14 cellular contexts compared by ENCODE assay signal in the genomic region with DNA sequence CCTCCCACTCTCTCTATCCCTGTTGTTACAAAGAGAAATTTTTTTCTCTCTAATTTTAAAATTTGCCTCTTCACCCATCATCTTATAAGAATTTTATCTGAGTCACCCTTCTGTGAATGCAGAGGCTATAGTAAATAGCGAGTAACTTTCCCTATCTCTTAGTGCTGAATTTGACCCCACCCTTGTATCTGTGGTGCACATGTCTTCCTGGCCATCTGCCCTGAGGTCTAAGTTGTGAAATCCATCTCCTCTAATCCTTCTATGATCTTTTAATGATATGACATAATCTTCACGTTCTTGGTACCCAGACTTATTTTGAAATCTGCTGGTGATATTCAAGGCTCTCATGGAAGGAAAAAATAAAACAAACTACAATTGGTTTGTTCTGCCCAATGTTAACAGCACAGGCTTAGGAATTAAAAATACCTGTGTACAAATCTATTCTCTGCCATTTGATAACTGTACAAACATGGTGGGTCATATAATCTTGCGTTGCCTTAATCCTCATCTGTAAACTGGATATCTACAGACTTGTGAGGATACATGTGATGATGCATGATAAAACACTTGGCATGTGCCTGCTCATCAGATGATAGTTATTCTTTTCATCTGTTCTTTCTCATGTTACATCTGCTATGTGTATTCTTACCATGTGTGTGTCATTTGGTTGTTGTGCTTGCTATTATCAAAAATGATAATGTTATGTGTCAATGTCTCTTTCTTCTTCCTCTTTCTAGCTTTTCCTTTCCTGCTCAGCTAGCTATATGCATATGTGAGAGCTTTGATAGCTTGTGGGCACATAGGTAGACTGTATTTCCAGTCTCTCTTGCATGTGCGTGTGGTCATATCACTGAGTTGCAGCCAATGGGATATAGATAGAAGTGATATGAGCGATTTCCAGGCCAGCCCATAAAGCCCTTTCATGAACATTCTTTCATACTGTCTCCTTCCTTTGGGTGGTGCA. TPM values are rescaled to one million over a fixed set of nuclear protein-coding genes. Genes with fewer than 3 reads are reported as not detected.
A peak's percentile ranks its signal among the peaks of the same experiment; 100 is the strongest.
DNase-seq lines count a peak whose midpoint lies in the region; ATAC-seq, FAIRE-seq and TF ChIP-seq lines count a peak whose summit lies in the region.
"Had no signal": no experiment of that assay in that cellular context is flagged by ENCODE, and none has a peak within 500 bp of the region (broad histone marks: within the 10 kb centered on the region; RNA-seq: fewer than 3 reads in every experiment).

No MANE protein-coding gene starts in this region.

- no peak overlapping the region for H4K91ac ChIP-seq in H9 (ENCODE audit: insufficient read length, low read depth, low read length)

- WGBS in liver, result 69% methylated on average over 5 of the region's 5 CpGs
- 44% methylated on average over 5 of the region's 5 CpGs for WGBS in right lobe of liver (ENCODE audit: insufficient coverage, low coverage, low lambda C conversion rate, missing lambda C conversion rate)
- no CpG with 5 or more reads among the region's 5 CpGs for WGBS in H9 (ENCODE audit: extremely low coverage, insufficient read length, low lambda C conversion rate)

- H3T11ph ChIP-seq in H9 (ENCODE audit: low read length), result no peak overlapping the region

- H3K9ac ChIP-seq in liver (ENCODE audit: low read depth in 1 of 2, low read length in 2 of 2) (no peak overlapping the region), fibroblast of lung (ENCODE audit: insufficient read depth, low read length) (no peak overlapping the region), H9 (ENCODE audit: extremely low read depth, insufficient read length, low read length) (no peak overlapping the region)

- H3K79me1 ChIP-seq in H9 (ENCODE audit: insufficient read depth, low read depth, low read length, poor library complexity, severe bottlenecking), result no peaks in the 10 kb centered on the region

- H4K5ac ChIP-seq in H9 (ENCODE audit: insufficient read length, low read depth, low read length), result no peak overlapping the region

- H3K4me2 ChIP-seq in fibroblast of lung (ENCODE audit: extremely low read depth, insufficient read depth, low read length) (peak overlapping the region; percentile 25), H9 (ENCODE audit: insufficient read depth, insufficient read length, low read length) (no peak overlapping the region)

- H2BK20ac ChIP-seq in H9 (ENCODE audit: low read depth, low read length, poor library complexity, severe bottlenecking), result no peak overlapping the region

- no peak overlapping the region for H3K4me3 ChIP-seq in liver (ENCODE audit: low read depth in 1 of 3, low read length in 3 of 3)
- H3K4me3 ChIP-seq in right lobe of liver, result no peak overlapping the region
- no peak overlapping the region for H3K4me3 ChIP-seq in fibroblast of lung (replicated peaks in 1 of 4; ENCODE audit: control extremely low read depth in 1 of 4, insufficient read depth in 1 of 4, low read depth in 3 of 4, low read length in 4 of 4)
- H3K4me3 ChIP-seq: transverse colon had no signal

- H3K18ac ChIP-seq in H9 (ENCODE audit: insufficient read length, low read depth, low read length), result no peak overlapping the region

- H3K23ac ChIP-seq in H9 (ENCODE audit: insufficient read length, low read depth, low read length), result no peak overlapping the region

- no peaks in the 10 kb centered on the region for H4K20me1 ChIP-seq in fibroblast of lung (ENCODE audit: control insufficient read depth, extremely low read depth, insufficient read depth, low read length)
- H4K20me1 ChIP-seq in H9 (ENCODE audit: control insufficient read depth, insufficient read depth, insufficient read length), result no peaks in the 10 kb centered on the region

- no peaks in the 10 kb centered on the region for H3K4me1 Mint-ChIP-seq in H9

- no peaks in the 10 kb centered on the region for H3K36me3 ChIP-seq in liver (ENCODE audit: control insufficient read depth in 4 of 4, insufficient read depth in 3 of 4, low read depth in 1 of 4, low read length in 3 of 4)
- no peaks in the 10 kb centered on the region for H3K36me3 ChIP-seq in right lobe of liver
- no peaks in the 10 kb centered on the region for H3K36me3 ChIP-seq in fibroblast of lung (ENCODE audit: control insufficient read depth, insufficient read depth, low read length)
- H3K36me3 ChIP-seq: neutrophil, transverse colon had no signal

- H3K56ac ChIP-seq in H9 (ENCODE audit: insufficient read length, low read depth, low read length), result no peak overlapping the region

- ATAC-seq in right lobe of liver, result no peak

- no peak overlapping the region for H2AK5ac ChIP-seq in H9 (ENCODE audit: insufficient read length, low read length)

- H3K79me2 ChIP-seq in fibroblast of lung (ENCODE audit: control insufficient read depth, insufficient read depth, low read length) (no peaks in the 10 kb centered on the region), H9 (ENCODE audit: insufficient read depth, low read length) (no peaks in the 10 kb centered on the region)

- POLR2A ChIA-PET in RWPE1 (lab: Yijun Ruan, JAX; ENCODE audit: low non-redundant PET), result no interaction called here

- TF ChIP-seq CTCF in liver (IDR thresholded peaks at IDR 0.05; ENCODE audit: low read depth, low read length, missing input control) (no peak), right lobe of liver (IDR thresholded peaks at IDR 0.05) (no peak), RWPE1 (conservative IDR thresholded peaks at IDR 0.05; ENCODE audit: low read depth) (no peak), fibroblast of lung (conservative IDR thresholded peaks at IDR 0.05 in 1 of 2, IDR thresholded peaks at IDR 0.05 in 1 of 2; ENCODE audit: low read depth in 1 of 2, low read length in 2 of 2) (no peak), H9 (conservative IDR thresholded peaks at IDR 0.05) (no peak)

- TF ChIP-seq POLR2A in right lobe of liver (IDR thresholded peaks at IDR 0.05) (no peak), GM12892 (IDR thresholded peaks at IDR 0.05; ENCODE audit: low read depth, low read length) (no peak)

- H3K27ac ChIP-seq in liver (ENCODE audit: low read depth in 1 of 2, low read length in 2 of 2), result no peak overlapping the region
- no peak overlapping the region for H3K27ac ChIP-seq in right lobe of liver
- H3K27ac ChIP-seq in RWPE1, result no peak overlapping the region
- H3K27ac ChIP-seq in fibroblast of lung (ENCODE audit: insufficient read depth, low read length), result no peak overlapping the region
- H3K27ac ChIP-seq in H9 (ENCODE audit: insufficient read length, low read depth, low read length), result no peak overlapping the region
- H3K27ac ChIP-seq: neutrophil, transverse colon had no signal

- H3K9me3 Mint-ChIP-seq in H9, result peaks cover 2 to 6% of the 10 kb centered on the region in 2 experiments; a peak in 3 of 5 replicates

- H3K23me2 ChIP-seq in H9 (ENCODE audit: insufficient read length, low read depth, low read length, poor library complexity, severe bottlenecking), result no peaks in the 10 kb centered on the region

- H2BK120ac ChIP-seq in H9 (ENCODE audit: low read depth, low read length, poor library complexity, severe bottlenecking), result no peak overlapping the region

- no peak overlapping the region for H2BK5ac ChIP-seq in H9 (ENCODE audit: insufficient read length, low read length)

- H3K14ac ChIP-seq in H9 (ENCODE audit: insufficient read depth, low read length), result no peak overlapping the region

- no peak overlapping the region for H2BK15ac ChIP-seq in H9 (ENCODE audit: low read depth, low read length)

- no peaks in the 10 kb centered on the region for H3K4me1 ChIP-seq in liver (ENCODE audit: control insufficient read depth in 4 of 4, insufficient read depth in 4 of 4, low read length in 3 of 4)
- H3K4me1 ChIP-seq in right lobe of liver, result no peaks in the 10 kb centered on the region
- no peaks in the 10 kb centered on the region for H3K4me1 ChIP-seq in fibroblast of lung (ENCODE audit: control insufficient read depth, extremely low read depth, insufficient read depth, low read length)
- no peaks in the 10 kb centered on the region for H3K4me1 ChIP-seq in H9 (ENCODE audit: insufficient read depth, low read length)

- H3K4ac ChIP-seq in H9 (ENCODE audit: low read depth, low read length), result no peak overlapping the region

- TF ChIP-seq RAD21 in liver (IDR thresholded peaks at IDR 0.05), result no peak

- DNase-seq in right lobe of liver (no peak), RWPE1 (ENCODE audit: low spot score) (peak; percentile 59), fibroblast of lung (ENCODE audit: low read depth in 2 of 2) (peak; percentile 19 to 79), GM12892 (ENCODE audit: insufficient read length) (no peak), NCI-H1048 (lab: John Stamatoyannopoulos, UW) (no peak), cerebellum (ENCODE audit: low spot score) (no peak), H9 (no peak)
- DNase-seq: activated naive CD4-positive, alpha-beta T cell treated with Interleukin-2 at 50 U/mL for 16 hours; Karpas-422; kidney glomerular epithelial cell; NK-92 treated with Interleukin-12 subunit alpha and Interleukin-12 subunit beta, amount 100 ng/mL, for 24 hours; transverse colon had no signal

- no peak overlapping the region for H3K4me3 Mint-ChIP-seq in H9

- H3K27ac Mint-ChIP-seq in H9, result no peak overlapping the region

- H3K27me3 Mint-ChIP-seq in H9 (ENCODE audit: low read depth), result peaks cover 5% of the 10 kb centered on the region; the same call in 1 of the 2 replicates

- CTCF ChIA-PET in RWPE1 (lab: Yijun Ruan, JAX), result no interaction called here

- H3K27me3 ChIP-seq in liver (ENCODE audit: control insufficient read depth in 4 of 4, insufficient read depth in 4 of 4, low read length in 3 of 4) (peaks cover 0 to 3% (median 0%) of the 10 kb centered on the region in 4 donors), right lobe of liver (no peaks in the 10 kb centered on the region), fibroblast of lung (ENCODE audit: control insufficient read depth, insufficient read depth, low read length) (peaks cover 2% of the 10 kb centered on the region), H9 (ENCODE audit: insufficient read depth, low read length) (no peaks in the 10 kb centered on the region)
- H3K27me3 ChIP-seq: neutrophil, transverse colon had no signal

- no peak overlapping the region for H4K8ac ChIP-seq in H9 (replicated peaks; ENCODE audit: insufficient read length, low read depth, low read length)

- H3K9me3 ChIP-seq in liver (ENCODE audit: control insufficient read depth in 4 of 4, low read length in 3 of 4) (peaks cover 0 to 5% (median 2%) of the 10 kb centered on the region in 4 donors), right lobe of liver (peaks cover 0 to 8% (median 0%) of the 10 kb centered on the region in 4 donors), fibroblast of lung (ENCODE audit: control insufficient read depth, insufficient read depth, low read depth, low read length) (no peaks in the 10 kb centered on the region), H9 (ENCODE audit: control insufficient read depth, low read depth, low read length) (no peaks in the 10 kb centered on the region)
- H3K9me3 ChIP-seq: neutrophil, transverse colon had no signal

- intact Hi-C loops in right lobe of liver (cut with DNase I), result no loop called here

- FAIRE-seq in GM12892 (lab: Jason Lieb, UNC), result no peak

- H2BK12ac ChIP-seq in H9 (ENCODE audit: insufficient read length, low read depth, low read length), result no peak overlapping the region

- H2AFZ ChIP-seq in fibroblast of lung (ENCODE audit: low read length) (no peak overlapping the region), H9 (ENCODE audit: low read length) (no peak overlapping the region)

- no peaks in the 10 kb centered on the region for H3K36me3 Mint-ChIP-seq in H9 (ENCODE audit: insufficient read depth in 1 of 3, low read depth in 3 of 3)

RNA-seq across cellular contexts. Expression of a gene that starts 13.7 kb away (rescaled TPM):
- total RNA-seq in liver (under 1 TPM in 1 of 2 donors, not detected in 1; 0.05 TPM), right lobe of liver (under 1 TPM in 1 of 6 experiments, not detected in 5; 0.27 TPM), fibroblast of lung (0.17 and 0.26 TPM in 2 replicates), cerebellum (not detected), H9 (2021) (not detected in 2 replicates)
- polyA plus RNA-seq in liver (under 1 TPM in 1 of 2 donors, not detected in 1; 0.13 TPM), fibroblast of lung (0.03 and 0.16 TPM in 2 replicates)
- polyA plus RNA-seq in fibroblast of lung (2012), result 0.06 TPM in 1 of 2 replicates, not detected in the other
- polyA minus RNA-seq in fibroblast of lung (ENCODE audit: low replicate concordance), result not detected in 2 replicates
- 0.66 TPM for polyA plus RNA-seq in GM12892 (2012; ENCODE audit: missing spikeins)
- total RNA-seq: transverse colon had no signal

RNA-seq across cellular contexts. Expression of a gene that starts 20.4 kb away (rescaled TPM):
- total RNA-seq in liver (10 to 100 TPM in 1 of 2 donors, 1 to 10 TPM in 1; 5.9 to 10.7 TPM), right lobe of liver (10 to 100 TPM in 1 of 6 experiments, 1 to 10 TPM in 5; 1.6 to 17.3 (median 3.1) TPM), fibroblast of lung (1.3 and 6.6 TPM in 2 replicates), cerebellum (1.6 TPM), H9 (2021) (not detected in 2 replicates)
- polyA plus RNA-seq in liver (1 to 10 TPM; 1.4 to 4.4 TPM), fibroblast of lung (0.99 and 9.9 TPM in 2 replicates)
- 0.44 and 5.3 TPM in 2 replicates for polyA plus RNA-seq in fibroblast of lung (2012)
- 4.4 TPM in 1 of 2 replicates, not detected in the other for polyA minus RNA-seq in fibroblast of lung (ENCODE audit: low replicate concordance)
- polyA plus RNA-seq in GM12892 (2012; ENCODE audit: missing spikeins), result 2.7 TPM

Comparison
In these comparisons a context has a peak if more than half of its experiments do, and no peak if none do; other contexts are left out.
1. DNase-seq: peak in RWPE1 (single experiment) and fibroblast of lung (2 of 2); none in right lobe of liver (0 of 3), GM12892 (single experiment), NCI-H1048 (single experiment), cerebellum (single experiment) and H9 (single experiment).